ENCODE assay signal across 11 cellular contexts in genomic region chr19:55189424-55189823, GRCh38. TPM values are rescaled to one million over a fixed set of nuclear protein-coding genes. Genes with fewer than 3 reads are reported as not detected.
DNase-seq lines count a peak whose midpoint lies in the region; TF ChIP-seq lines count a peak whose summit lies in the region.
"Had no signal": no experiment of that assay in that cellular context is flagged by ENCODE, and none has a peak within 500 bp of the region (broad histone marks: within the 10 kb centered on the region; RNA-seq: fewer than 3 reads in every experiment).

No MANE protein-coding gene starts in this region.

- no peaks in the 10 kb centered on the region for H3K9me3 ChIP-seq in SJCRH30 (replicated peaks)
- no peaks in the 10 kb centered on the region for H3K9me3 ChIP-seq in osteoblast (ENCODE audit: low read depth, low read length)

- DNase-seq in ELF-1 (ENCODE audit: low read depth, low spot score): peak; percentile 45
- DNase-seq in SJCRH30: peak; percentile 33 to 43
- DNase-seq in fibroblast of gingiva (ENCODE audit: low read depth): peak; percentile 92
- DNase-seq in osteoblast (ENCODE audit: insufficient read length, low spot score, missing footprints): peak; percentile 99
- no peak for DNase-seq in kidney glomerular epithelial cell (lab: John Stamatoyannopoulos, UW)
- DNase-seq in NCI-H1105 (lab: John Stamatoyannopoulos, UW): no peak
- no peak for DNase-seq in NOMO-1 treated with DMSO at 0.1 percent for 48 hours (lab: John Stamatoyannopoulos, UW; ENCODE audit: unreplicated experiment)
- DNase-seq in coronary artery (ENCODE audit: low spot score): no peak
- DNase-seq: central memory CD4-positive, alpha-beta T cell; NCI-H1436 treated with DMSO at 0.1 percent for 48 hours had no signal

- H3K27ac ChIP-seq in SJCRH30: no peak overlapping the region
- H3K27ac ChIP-seq in osteoblast (ENCODE audit: low read depth, low read length): peak overlapping the region; percentile 66
- no peak overlapping the region for H3K27ac ChIP-seq in coronary artery

- H2AFZ ChIP-seq in osteoblast (ENCODE audit: low read length): peak overlapping the region; percentile 21

- H3K36me3 ChIP-seq in SJCRH30 (no peaks in the 10 kb centered on the region), osteoblast (ENCODE audit: insufficient read depth, low read length) (no peaks in the 10 kb centered on the region)

- H3K79me2 ChIP-seq in osteoblast (ENCODE audit: insufficient read depth, low read length): no peaks in the 10 kb centered on the region

- H3K4me3 ChIP-seq in SJCRH30 (no peak overlapping the region), osteoblast (ENCODE audit: insufficient read depth, low read length) (no peak overlapping the region), coronary artery (no peak overlapping the region)

- H3K27me3 ChIP-seq in SJCRH30: no peaks in the 10 kb centered on the region
- H3K27me3 ChIP-seq in osteoblast (ENCODE audit: insufficient read depth, low read length): no peaks in the 10 kb centered on the region

- no peaks in the 10 kb centered on the region for H4K20me1 ChIP-seq in osteoblast (ENCODE audit: insufficient read depth, low read length)

- H3K4me1 ChIP-seq in SJCRH30 (no peaks in the 10 kb centered on the region), osteoblast (ENCODE audit: insufficient read depth, low read length) (peaks cover 8% of the 10 kb centered on the region)

- peak overlapping the region; percentile 0 for H3K4me2 ChIP-seq in osteoblast (ENCODE audit: insufficient read depth, low read length)

- TF ChIP-seq CTCF in osteoblast (IDR thresholded peaks at IDR 0.05; ENCODE audit: extremely low read depth, low read depth, low read length) (no peak), coronary artery (IDR thresholded peaks at IDR 0.05) (no peak)

RNA-seq across cellular contexts. Expression of gene SYT5, which starts 9.3 kb away (rescaled TPM):
- total RNA-seq in SJCRH30 (2014; rRNA removed; shearing (Covaris generic)): 0.36 TPM in 1 of 2 replicates, not detected in the other
- total RNA-seq in osteoblast: not detected in 2 replicates

RNA-seq across cellular contexts. Expression of gene PTPRH, which starts 19.9 kb away (rescaled TPM):
- 0.94 and 1.4 TPM in 2 replicates for total RNA-seq in SJCRH30 (2014; rRNA removed; shearing (Covaris generic))
- total RNA-seq in osteoblast: 0.88 and 1.1 TPM in 2 replicates
- total RNA-seq: mononuclear cell had no signal

RNA-seq across cellular contexts. Expression of gene DNAAF3, which starts 23.0 kb away (rescaled TPM):
- total RNA-seq in SJCRH30 (2014; rRNA removed; shearing (Covaris generic)): 9.1 and 14.0 TPM in 2 replicates
- 0.59 and 0.72 TPM in 2 replicates for total RNA-seq in osteoblast

RNA-seq across cellular contexts. Expression of gene TNNI3, which starts 31.9 kb away (rescaled TPM):
- total RNA-seq in SJCRH30 (2014; rRNA removed; shearing (Covaris generic)): 2.4 and 2.5 TPM in 2 replicates
- total RNA-seq in osteoblast: not detected in 2 replicates
- total RNA-seq: mononuclear cell had no signal

RNA-seq across cellular contexts. Expression of gene TMEM86B, which starts 39.1 kb away (rescaled TPM):
- total RNA-seq in SJCRH30 (2014; rRNA removed; shearing (Covaris generic)): 2.3 and 2.5 TPM in 2 replicates
- total RNA-seq in osteoblast: 1.5 and 2.5 TPM in 2 replicates

Comparison
In these comparisons a context has a peak if more than half of its experiments do, and no peak if none do; other contexts are left out.
1. DNase-seq: peak in ELF-1 (single experiment), SJCRH30 (2 of 2), fibroblast of gingiva (single experiment) and osteoblast (single experiment); none in kidney glomerular epithelial cell (single experiment), NCI-H1105 (single experiment), NOMO-1 treated with DMSO at 0.1 percent for 48 hours (single experiment) and coronary artery (single experiment).